Comparison of ENCODE assay signal across 8 cellular contexts in genomic region chr2:69645026-69645425, GRCh38. TPM values are rescaled to one million over a fixed set of nuclear protein-coding genes. Genes with fewer than 3 reads are reported as not detected.
A peak's percentile ranks its signal among the peaks of the same experiment; 100 is the strongest.
DNase-seq lines count a peak whose midpoint lies in the region; ATAC-seq, FAIRE-seq and TF ChIP-seq lines count a peak whose summit lies in the region.

No MANE protein-coding gene starts in this region.

- ATAC-seq in Right ventricle myocardium superior (ENCODE audit: poor library complexity) = no peak

- 7 to 9% (median 7%) methylated on average over 7 of the region's 7 CpGs for WGBS in small intestine, 3 donors

- DNase-seq in right atrium auricular region (ENCODE audit: low spot score) (no peak), Right ventricle myocardium superior (no peak), foreskin melanocyte (peak; percentile 14), small intestine (peak; percentile 28), NCI-H774 (lab: John Stamatoyannopoulos, UW) (no peak), GM20000 (ENCODE audit: low spot score) (no peak), GM03348 (ENCODE audit: low spot score) (no peak)

- H3K27ac ChIP-seq in right atrium auricular region (peak overlapping the region; percentile 92 to 99), small intestine (ENCODE audit: low read depth in 1 of 2, low read length in 1 of 2) (peak overlapping the region; percentile 43 to 97)

- TF ChIP-seq CTCF in right atrium auricular region (IDR thresholded peaks at IDR 0.05) (no peak), WI38 (IDR thresholded peaks at IDR 0.05; ENCODE audit: low read depth, low read length) (no peak), GM20000 (IDR thresholded peaks at IDR 0.05; ENCODE audit: extremely low read depth, missing control alignments) (no peak)

- H3K27me3 ChIP-seq in right atrium auricular region (no peaks in the 10 kb centered on the region), small intestine (ENCODE audit: control insufficient read depth in 2 of 2, insufficient read depth in 2 of 2, low read length in 2 of 2) (no peaks in the 10 kb centered on the region)

- H3K9me3 ChIP-seq in right atrium auricular region = no peaks in the 10 kb centered on the region
- no peaks in the 10 kb centered on the region for H3K9me3 ChIP-seq in small intestine (ENCODE audit: control insufficient read depth, low read depth)

- intact Hi-C loops in Right ventricle myocardium superior (cut with DNase I) = loop anchor here (10.0 kb wide), 1 partner anchor 70 kb away; no protein-coding TSS in a partner anchor

- H3K4me3 ChIP-seq in right atrium auricular region (peak overlapping the region; percentile 79 to 98), WI38 (ENCODE audit: low read depth, low read length) (peak overlapping the region; percentile 91), small intestine (ENCODE audit: low read depth in 1 of 2, low read length in 2 of 2) (peak overlapping the region; percentile 91 to 96)

- FAIRE-seq in small intestine (lab: Jason Lieb, UNC) = no peak

- H3K4me1 ChIP-seq in right atrium auricular region (peaks cover 0 to 34% of the 10 kb centered on the region in 2 donors), small intestine (ENCODE audit: control insufficient read depth in 2 of 2, insufficient read depth in 1 of 2, low read depth in 1 of 2, low read length in 1 of 2) (peaks cover 4 to 14% of the 10 kb centered on the region in 2 donors)

- H3K36me3 ChIP-seq in right atrium auricular region (no peaks in the 10 kb centered on the region), small intestine (ENCODE audit: control insufficient read depth in 2 of 2, insufficient read depth in 2 of 2, low read length in 2 of 2) (no peaks in the 10 kb centered on the region)

RNA-seq across cellular contexts. Expression of gene AAK1, which starts 1.5 kb away (rescaled TPM):
- total RNA-seq in right atrium auricular region (10 to 100 TPM; 50.4 to 62.6 TPM), Right ventricle myocardium superior (87.2 TPM)
- 10 to 100 TPM in 2 of 3 donors, 1 to 10 TPM in 1; 8.7 to 36.5 (median 19.9) TPM for polyA plus RNA-seq in small intestine

Comparison
In these comparisons a context has a peak if more than half of its experiments do, and no peak if none do; other contexts are left out.
1. DNase-seq: peak in foreskin melanocyte (single experiment) and small intestine (single experiment); none in right atrium auricular region (single experiment), Right ventricle myocardium superior (single experiment), NCI-H774 (single experiment), GM20000 (single experiment) and GM03348 (single experiment).
2. Peak in every context shown above with its lines, with median percentiles within 50 percentile points of each other: H3K4me3 ChIP-seq.